ENCODE assay signal across 14 cellular contexts in genomic region chr13:43268632-43269031, GRCh38.
DNase-seq lines count a peak whose midpoint lies in the region; FAIRE-seq and TF ChIP-seq lines count a peak whose summit lies in the region.
"Had no signal": no experiment of that assay in that cellular context is flagged by ENCODE, and none has a peak within 500 bp of the region (broad histone marks: within the 10 kb centered on the region; RNA-seq: fewer than 3 reads in every experiment).

No MANE protein-coding gene starts in this region.

- dilution Hi-C loops in keratinocyte (cut with MboI; ENCODE audit: extremely low pct_ligation_motif_present, low sequenced_read_pairs): no loop called here

- TF ChIP-seq CTCF in astrocyte (IDR thresholded peaks at IDR 0.05; ENCODE audit: insufficient read depth, low read depth, low read length) (no peak), keratinocyte (optimal IDR thresholded peaks at IDR 0.05 in 1 of 3, IDR thresholded peaks at IDR 0.05 in 1 of 3, conservative IDR thresholded peaks at IDR 0.05 in 1 of 3; ENCODE audit: extremely low read depth in 1 of 3, insufficient read depth in 2 of 3, low read length in 3 of 3) (no peak)

- peak overlapping the region; percentile 68 for H3K9ac ChIP-seq in astrocyte (ENCODE audit: low read length)
- peak overlapping the region; percentile 60 for H3K9ac ChIP-seq in keratinocyte (ENCODE audit: control insufficient read depth, extremely low read depth, insufficient read depth, low read length)
- H3K9ac ChIP-seq in stomach smooth muscle (ENCODE audit: low read length in 2 of 2): peak overlapping the region in 1 of 2 donors; percentile 47
- H3K9ac ChIP-seq: parathyroid adenoma had no signal

- H3K27me3 ChIP-seq in astrocyte (ENCODE audit: insufficient read depth, low read length): no peaks in the 10 kb centered on the region
- H3K27me3 ChIP-seq in keratinocyte (ENCODE audit: control insufficient read depth, extremely low read depth, insufficient read depth, low read length): no peaks in the 10 kb centered on the region
- no peaks in the 10 kb centered on the region for H3K27me3 ChIP-seq in stomach smooth muscle (ENCODE audit: control insufficient read depth in 1 of 2, insufficient read depth in 2 of 2, low read length in 2 of 2)

- H3K36me3 ChIP-seq in astrocyte (ENCODE audit: insufficient read depth, low read length) (no peaks in the 10 kb centered on the region), keratinocyte (ENCODE audit: control insufficient read depth in 2 of 2, extremely low read depth in 1 of 2, insufficient read depth in 2 of 2, low read length in 2 of 2) (no peaks in the 10 kb centered on the region), stomach smooth muscle (ENCODE audit: control insufficient read depth in 2 of 2, insufficient read depth in 2 of 2, low read length in 2 of 2) (peaks cover 0 to 3% of the 10 kb centered on the region in 2 donors)
- H3K36me3 ChIP-seq: HAP-1 had no signal

- H4K20me1 ChIP-seq in astrocyte (ENCODE audit: insufficient read depth, low read length) (no peaks in the 10 kb centered on the region), keratinocyte (ENCODE audit: control insufficient read depth, extremely low read depth, insufficient read depth, low read length) (no peaks in the 10 kb centered on the region)

- H3K79me2 ChIP-seq in astrocyte (ENCODE audit: insufficient read depth, low read length): no peaks in the 10 kb centered on the region
- H3K79me2 ChIP-seq in keratinocyte (ENCODE audit: control insufficient read depth, insufficient read depth, low read length): no peaks in the 10 kb centered on the region
- H3K79me2 ChIP-seq: parathyroid adenoma had no signal

- peak overlapping the region; percentile 79 for H3K27ac ChIP-seq in astrocyte (ENCODE audit: low read depth, low read length)
- H3K27ac ChIP-seq in keratinocyte (ENCODE audit: control insufficient read depth, insufficient read depth, low read length): peak overlapping the region; percentile 81
- H3K27ac ChIP-seq in stomach smooth muscle (ENCODE audit: low read length): peak overlapping the region; percentile 37
- H3K27ac ChIP-seq: parathyroid adenoma had no signal

- H3K4me2 ChIP-seq in astrocyte (ENCODE audit: low read length) (peak overlapping the region; percentile 85), keratinocyte (ENCODE audit: control insufficient read depth, extremely low read depth, insufficient read depth, low read depth, low read length) (peak overlapping the region; percentile 95)

- DNase-seq in NCI-H1417 (lab: John Stamatoyannopoulos, UW): peak in 2 of 3 experiments; percentile 12 to 87
- DNase-seq in NCI-H1417 treated with DMSO at 0.1 percent for 48 hours (lab: John Stamatoyannopoulos, UW): no peak
- no peak for DNase-seq in astrocyte (ENCODE audit: low read depth)
- DNase-seq in keratinocyte (ENCODE audit: low read depth, low spot score): no peak
- no peak for DNase-seq in anterior cingulate cortex (lab: John Stamatoyannopoulos, UW)
- DNase-seq in cerebellar nuclear complex (lab: John Stamatoyannopoulos, UW): no peak
- DNase-seq in H54 (ENCODE audit: insufficient read length, low spot score): no peak
- DNase-seq: 8988T; activated T-cell treated with anti-CD3 and anti-CD28 coated beads, Interleukin-2, amount 50 U/mL, for 24 hours; DMS53 had no signal

- peak overlapping the region; percentile 51 for H2AFZ ChIP-seq in astrocyte (ENCODE audit: low read depth, low read length)
- peak overlapping the region; percentile 51 for H2AFZ ChIP-seq in keratinocyte (ENCODE audit: control insufficient read depth, low read length)
- H2AFZ ChIP-seq: parathyroid adenoma had no signal

- no peaks in the 10 kb centered on the region for H3K36me3 Mint-ChIP-seq in astrocyte (ENCODE audit: low read depth, unreplicated experiment)

- H3K4me3 ChIP-seq in astrocyte (ENCODE audit: insufficient read depth, low read depth, low read length) (peak overlapping the region; percentile 48), keratinocyte (ENCODE audit: control insufficient read depth in 2 of 3, extremely low read depth in 1 of 3, insufficient read depth in 2 of 3, low read depth in 1 of 3, low read length in 3 of 3) (peak overlapping the region in 2 of 3 experiments; percentile 14 to 58), stomach smooth muscle (ENCODE audit: low read length in 2 of 2) (no peak overlapping the region)
- H3K4me3 ChIP-seq: HAP-1 had no signal

- H3K27ac Mint-ChIP-seq in astrocyte (ENCODE audit: unreplicated experiment): peak overlapping the region; percentile 79
- H3K27ac Mint-ChIP-seq: activated T-cell treated with anti-CD3 and anti-CD28 coated beads, Interleukin-2, amount 50 U/mL, for 24 hours had no signal

- no peak for TF ChIP-seq POLR2A in H54 (IDR thresholded peaks at IDR 0.05; ENCODE audit: low read depth, low read length)

- H3K27me3 Mint-ChIP-seq in astrocyte (ENCODE audit: low read depth, unreplicated experiment): no peaks in the 10 kb centered on the region
- H3K27me3 Mint-ChIP-seq: activated T-cell treated with anti-CD3 and anti-CD28 coated beads, Interleukin-2, amount 50 U/mL, for 24 hours had no signal

- peaks cover 31% of the 10 kb centered on the region for H3K4me1 ChIP-seq in astrocyte (ENCODE audit: insufficient read depth, low read length)
- H3K4me1 ChIP-seq in keratinocyte (ENCODE audit: control insufficient read depth, extremely low read depth, insufficient read depth, low read length): peaks cover 52% of the 10 kb centered on the region
- peaks cover 22% of the 10 kb centered on the region for H3K4me1 ChIP-seq in stomach smooth muscle (ENCODE audit: control insufficient read depth, insufficient read depth, low read length)
- H3K4me1 ChIP-seq: parathyroid adenoma had no signal

- peaks cover 26% of the 10 kb centered on the region for H3K4me1 Mint-ChIP-seq in astrocyte (ENCODE audit: low read depth, unreplicated experiment)

- no peaks in the 10 kb centered on the region for H3K9me3 Mint-ChIP-seq in astrocyte (ENCODE audit: unreplicated experiment)
- H3K9me3 Mint-ChIP-seq: activated T-cell treated with anti-CD3 and anti-CD28 coated beads, Interleukin-2, amount 50 U/mL, for 24 hours had no signal

- FAIRE-seq in astrocyte (lab: Jason Lieb, UNC): no peak
- no peak for FAIRE-seq in keratinocyte (lab: Jason Lieb, UNC)
- no peak for FAIRE-seq in H54 (lab: Jason Lieb, UNC)
- FAIRE-seq: GM12878 had no signal

- H3K9me3 ChIP-seq in astrocyte (ENCODE audit: insufficient read depth, low read depth, low read length) (no peaks in the 10 kb centered on the region), keratinocyte (ENCODE audit: control insufficient read depth, low read depth, low read length) (no peaks in the 10 kb centered on the region), stomach smooth muscle (ENCODE audit: control insufficient read depth in 2 of 2, low read length in 2 of 2) (no peaks in the 10 kb centered on the region)
- H3K9me3 ChIP-seq: HAP-1 had no signal

- H3K9me1 ChIP-seq in keratinocyte (ENCODE audit: control insufficient read depth, extremely low read depth, insufficient read depth, low read length): no peaks in the 10 kb centered on the region

- no peak overlapping the region for H3K4me3 Mint-ChIP-seq in astrocyte (ENCODE audit: unreplicated experiment)
- H3K4me3 Mint-ChIP-seq: activated T-cell treated with anti-CD3 and anti-CD28 coated beads, Interleukin-2, amount 50 U/mL, for 24 hours had no signal

Comparison
In these comparisons a context has a peak if more than half of its experiments do, and no peak if none do; other contexts are left out.
1. DNase-seq: peak in NCI-H1417 (2 of 3); none in NCI-H1417 treated with DMSO at 0.1 percent for 48 hours (single experiment), astrocyte (single experiment), keratinocyte (single experiment), anterior cingulate cortex (0 of 58), cerebellar nuclear complex (0 of 2) and H54 (single experiment).
2. H3K4me3 ChIP-seq: peak in astrocyte (single experiment) and keratinocyte (2 of 3); none in stomach smooth muscle (0 of 2).
3. Peak in every context shown above with its lines, with median percentiles within 50 percentile points of each other: H3K27ac ChIP-seq.